In genomic region chr17:81713004-81713555, GRCh38 we compare ENCODE assay signal across 8 cellular contexts. TPM values are rescaled to one million over a fixed set of nuclear protein-coding genes. Genes with fewer than 3 reads are reported as not detected.
A peak's percentile ranks its signal among the peaks of the same experiment; 100 is the strongest.
DNase-seq lines count a peak whose midpoint lies in the region; ATAC-seq and TF ChIP-seq lines count a peak whose summit lies in the region.

No MANE protein-coding gene starts in this region.

- peaks cover 19% of the 10 kb centered on the region for H3K4me1 ChIP-seq in A673 (ENCODE audit: insufficient read depth, low read length, poor library complexity, severe bottlenecking)
- H3K4me1 ChIP-seq in HUES6 (ENCODE audit: control insufficient read depth, insufficient read depth, low read length): peaks cover 34% of the 10 kb centered on the region

- no peaks in the 10 kb centered on the region for H3K27me3 Mint-ChIP-seq in MCF 10A (ENCODE audit: insufficient read depth, unreplicated experiment)
- peaks cover 14% of the 10 kb centered on the region for H3K27me3 Mint-ChIP-seq in mesothelial cell of epicardium (ENCODE audit: low read depth)

- peak overlapping the region; percentile 84 for H3K4me3 Mint-ChIP-seq in MCF 10A (ENCODE audit: unreplicated experiment)
- H3K4me3 Mint-ChIP-seq in mesothelial cell of epicardium: peak overlapping the region; percentile 83

- H3K9me3 ChIP-seq in A673 (ENCODE audit: low read depth, low read length, poor library complexity, severe bottlenecking) (no peaks in the 10 kb centered on the region), HUES6 (ENCODE audit: control insufficient read depth, insufficient read depth, low read depth, low read length) (no peaks in the 10 kb centered on the region)

- BruUV-seq in A673 (replicated peaks; lab: Mats Ljungman, UMichigan) (no TSS peak), MCF 10A (replicated peaks; lab: Mats Ljungman, UMichigan) (no TSS peak)

- H3K4me1 Mint-ChIP-seq in MCF 10A (ENCODE audit: insufficient read depth, unreplicated experiment) (peaks cover 6% of the 10 kb centered on the region), mesothelial cell of epicardium (peaks cover 16% of the 10 kb centered on the region)

- TF ChIP-seq CTCF in A673 (conservative IDR thresholded peaks at IDR 0.05; ENCODE audit: low read depth, low read length) (no peak), MCF 10A (IDR thresholded peaks at IDR 0.05; ENCODE audit: unreplicated experiment) (no peak), mesothelial cell of epicardium (IDR thresholded peaks at IDR 0.05; ENCODE audit: unreplicated experiment) (no peak)

- H3K9ac ChIP-seq in HUES6 (ENCODE audit: low read length): peak overlapping the region; percentile 80

- intact Hi-C loops in A673 (cut with micrococcal nuclease; ENCODE audit: unreplicated experiment) (no loop called here), MCF 10A (cut with micrococcal nuclease) (no loop called here)

- ATAC-seq in GM18858 (IDR thresholded peaks at IDR 0.05; ENCODE audit: unreplicated experiment): no peak
- ATAC-seq in HG02623 (IDR thresholded peaks at IDR 0.05; ENCODE audit: unreplicated experiment): no peak

- peak overlapping the region; percentile 33 for H3K27ac Mint-ChIP-seq in MCF 10A (ENCODE audit: low read depth, unreplicated experiment)
- H3K27ac Mint-ChIP-seq in mesothelial cell of epicardium: no peak overlapping the region

- H3K36me3 Mint-ChIP-seq in MCF 10A (ENCODE audit: insufficient read depth, unreplicated experiment) (peaks cover 42% of the 10 kb centered on the region), mesothelial cell of epicardium (no peaks in the 10 kb centered on the region)

- H3K4me3 ChIP-seq in A673 (ENCODE audit: low read depth, low read length, poor library complexity, severe bottlenecking): peak overlapping the region; percentile 85
- H3K4me3 ChIP-seq in HUES6 (ENCODE audit: low read depth, low read length): peak overlapping the region; percentile 69

- CTCF ChIA-PET in A673 (lab: Charles Lee): interaction anchor here (0.7 kb wide), 1 partner anchor 93 kb away, joined by 4 read pairs; no protein-coding TSS in a partner anchor
- CTCF ChIA-PET in MCF 10A (lab: Yijun Ruan, JAX): interaction anchor here (0.6 to 1.4 kb wide), 5 partner anchors 9 to 141 kb away, joined by 3 to 6 read pairs (median 3); partner anchors contain the start of genes ARL16 and HGS

- POLR2A ChIA-PET in A673 (lab: Charles Lee; ENCODE audit: low non-redundant PET): interaction anchor here (0.6 to 0.7 kb wide), 2 partner anchors 17 to 310 kb away, joined by 4 to 5 read pairs; partner anchors contain the start of gene LRRC45
- POLR2A ChIA-PET in MCF 10A (lab: Yijun Ruan, JAX): interaction anchor here (0.6 to 6.0 kb wide), 12 partner anchors 10 to 291 kb away, joined by 3 to 63 read pairs (median 5); partner anchors contain the start of genes ARL16, HGS, MCRIP1 and MRPL12

- H3K27ac ChIP-seq in A673 (ENCODE audit: low read depth, low read length, poor library complexity, severe bottlenecking) (peak overlapping the region; percentile 84), HUES6 (ENCODE audit: low read depth, low read length) (no peak overlapping the region)

- DNase-seq in A673 (ENCODE audit: low spot score) (no peak), MCF 10A (ENCODE audit: unreplicated experiment) (no peak), mesothelial cell of epicardium (ENCODE audit: low spot score in 2 of 2, unreplicated experiment in 2 of 2) (no peak), NCI-H2081 treated with DMSO at 0.1 percent for 48 hours (lab: John Stamatoyannopoulos, UW) (no peak)
- DNase-seq in stimulated activated CD4-positive, alpha-beta T cell treated with anti-CD3 and anti-CD28 coated beads, Interleukin-4, amount 100 ng/mL, for 24 hours: no peak

- peaks cover 26% of the 10 kb centered on the region for H3K36me3 ChIP-seq in A673 (ENCODE audit: insufficient read depth, low read length, poor library complexity, severe bottlenecking)
- peaks cover 39% of the 10 kb centered on the region for H3K36me3 ChIP-seq in HUES6 (ENCODE audit: control insufficient read depth, insufficient read depth, low read length)

- H3K9me3 Mint-ChIP-seq in MCF 10A (ENCODE audit: unreplicated experiment) (no peaks in the 10 kb centered on the region), mesothelial cell of epicardium (no peaks in the 10 kb centered on the region)

- H3K27me3 ChIP-seq in A673 (replicated peaks; ENCODE audit: insufficient read depth, low read depth, low read length, poor library complexity) (no peaks in the 10 kb centered on the region), HUES6 (ENCODE audit: control insufficient read depth, insufficient read depth, low read length) (peaks cover 9% of the 10 kb centered on the region; the same call in 1 of the 2 replicates)

RNA-seq across cellular contexts. Expression of gene SLC25A10, which starts 1.0 kb away (rescaled TPM):
- total RNA-seq in A673 (2021): 46.8 and 56.2 TPM in 2 replicates
- total RNA-seq in MCF 10A (2022): 5.1 and 9.5 TPM in 2 replicates
- total RNA-seq in mesothelial cell of epicardium: 13.2 to 15.7 TPM (median 15.2 TPM) in 3 replicates

RNA-seq across cellular contexts. Expression of gene MRPL12, which starts 9.9 kb away (rescaled TPM):
- total RNA-seq in A673 (2021) (184 and 186 TPM in 2 replicates), MCF 10A (2022) (82.6 and 143 TPM in 2 replicates), mesothelial cell of epicardium (53.9 to 56.7 TPM (median 54.1 TPM) in 3 replicates)

RNA-seq across cellular contexts. Expression of gene HGS, which starts 29.3 kb away (rescaled TPM):
- total RNA-seq in A673 (2021) (145 and 187 TPM in 2 replicates), MCF 10A (2022) (160 and 178 TPM in 2 replicates), mesothelial cell of epicardium (114 to 122 TPM (median 119 TPM) in 3 replicates)

RNA-seq across cellular contexts. Expression of gene ARL16, which starts 29.5 kb away (rescaled TPM):
- 62.8 and 67.4 TPM in 2 replicates for total RNA-seq in A673 (2021)
- 34.8 and 38.6 TPM in 2 replicates for total RNA-seq in MCF 10A (2022)
- total RNA-seq in mesothelial cell of epicardium: 42.8 to 44.7 TPM (median 44.5 TPM) in 3 replicates

RNA-seq across cellular contexts. Expression of gene CCDC137, which starts 46.5 kb away (rescaled TPM):
- total RNA-seq in A673 (2021) (52.8 and 56.3 TPM in 2 replicates), MCF 10A (2022) (23.9 and 27.1 TPM in 2 replicates), mesothelial cell of epicardium (16.3 to 19.6 TPM (median 17.5 TPM) in 3 replicates)
